16 cellular contexts compared by ENCODE assay signal in genomic region chr5:135072357-135073247, GRCh38. TPM values are rescaled to one million over a fixed set of nuclear protein-coding genes. Genes with fewer than 3 reads are reported as not detected.
DNase-seq lines count a peak whose midpoint lies in the region; ATAC-seq and TF ChIP-seq lines count a peak whose summit lies in the region.
"Had no signal": no experiment of that assay in that cellular context is flagged by ENCODE, and none has a peak within 500 bp of the region (broad histone marks: within the 10 kb centered on the region; RNA-seq: fewer than 3 reads in every experiment).

No MANE protein-coding gene starts in this region.

- DNase-seq in cardiac septum (ENCODE audit: low spot score) (peak; percentile 63), right atrium auricular region (ENCODE audit: low spot score) (no peak), RWPE2 (ENCODE audit: low spot score) (peak; percentile 57), islet precursor cell (peak; percentile 53), upper lobe of right lung (peak; percentile 32), NCI-H1105 (lab: John Stamatoyannopoulos, UW) (no peak)
- DNase-seq in activated CD8-positive, alpha-beta memory T cell treated with anti-CD3 and anti-CD28 coated beads, Interleukin-2, amount 10 ng/mL, durations not matched to agents 7 days and 5 days = no peak
- DNase-seq in activated CD4-positive, alpha-beta T cell treated with anti-CD3 and anti-CD28 coated beads, Interleukin-2, amount 10 ng/mL, durations not matched to agents 7 days and 5 days = no peak
- DNase-seq: DMS 273 treated with DMSO at 0.1 percent for 48 hours, mesenchymal stem cell, NCI-H526 had no signal

- H3K27ac ChIP-seq in right atrium auricular region (no peak overlapping the region), RWPE2 (ENCODE audit: poor library complexity, severe bottlenecking) (no peak overlapping the region), upper lobe of right lung (no peak overlapping the region)
- H3K27ac ChIP-seq: breast epithelium, RWPE1 had no signal

- no peak overlapping the region for H3K4me3 Mint-ChIP-seq in activated CD8-positive, alpha-beta memory T cell treated with anti-CD3 and anti-CD28 coated beads, Interleukin-2, amount 10 ng/mL, durations not matched to agents 7 days and 5 days
- H3K4me3 Mint-ChIP-seq in activated CD4-positive, alpha-beta T cell treated with anti-CD3 and anti-CD28 coated beads, Interleukin-2, amount 10 ng/mL, durations not matched to agents 7 days and 5 days = no peak overlapping the region
- H3K4me3 Mint-ChIP-seq: activated naive CD8-positive, alpha-beta T cell; stimulated activated naive CD8-positive, alpha-beta T cell treated with anti-CD3 and anti-CD28 coated beads, Interleukin-15, Interleukin-2, amounts not matched to agents 100 ng/mL and 50 ng/mL, for 24 hours; T-helper 1 cell treated with Interleukin-12 subunit alpha and Interleukin-12 subunit beta and Interleukin-4 antibody, amounts not matched to agents 30 μg/mL and 1 μg/mL, for 36 hours had no signal

- TF ChIP-seq CTCF in right atrium auricular region (IDR thresholded peaks at IDR 0.05) (no peak), RWPE2 (IDR thresholded peaks at IDR 0.05; ENCODE audit: poor library complexity, severe bottlenecking) (no peak), upper lobe of right lung (IDR thresholded peaks at IDR 0.05) (no peak)

- no peak overlapping the region for H3K27ac Mint-ChIP-seq in activated CD8-positive, alpha-beta memory T cell treated with anti-CD3 and anti-CD28 coated beads, Interleukin-2, amount 10 ng/mL, durations not matched to agents 7 days and 5 days
- H3K27ac Mint-ChIP-seq in activated CD4-positive, alpha-beta T cell treated with anti-CD3 and anti-CD28 coated beads, Interleukin-2, amount 10 ng/mL, durations not matched to agents 7 days and 5 days = no peak overlapping the region
- H3K27ac Mint-ChIP-seq: activated naive CD8-positive, alpha-beta T cell; stimulated activated naive CD8-positive, alpha-beta T cell treated with anti-CD3 and anti-CD28 coated beads, Interleukin-15, Interleukin-2, amounts not matched to agents 100 ng/mL and 50 ng/mL, for 24 hours; T-helper 1 cell treated with Interleukin-12 subunit alpha and Interleukin-12 subunit beta and Interleukin-4 antibody, amounts not matched to agents 30 μg/mL and 1 μg/mL, for 36 hours had no signal

- ATAC-seq in RWPE2 (ENCODE audit: low read depth) (no peak), upper lobe of right lung (no peak)
- no peak for ATAC-seq in activated CD8-positive, alpha-beta memory T cell treated with anti-CD3 and anti-CD28 coated beads, Interleukin-2, amount 10 ng/mL, durations not matched to agents 7 days and 5 days

- POLR2A ChIA-PET in activated CD4-positive, alpha-beta T cell treated with anti-CD3 and anti-CD28 coated beads, Interleukin-2, amount 10 ng/mL, durations not matched to agents 7 days and 5 days (lab: Charles Lee) = no interaction called here

- CTCF ChIA-PET in activated CD8-positive, alpha-beta memory T cell treated with anti-CD3 and anti-CD28 coated beads, Interleukin-2, amount 10 ng/mL, durations not matched to agents 7 days and 5 days (lab: Charles Lee) = no interaction called here
- CTCF ChIA-PET in activated CD4-positive, alpha-beta T cell treated with anti-CD3 and anti-CD28 coated beads, Interleukin-2, amount 10 ng/mL, durations not matched to agents 7 days and 5 days (lab: Charles Lee) = no interaction called here

- H3K4me1 Mint-ChIP-seq in activated CD8-positive, alpha-beta memory T cell treated with anti-CD3 and anti-CD28 coated beads, Interleukin-2, amount 10 ng/mL, durations not matched to agents 7 days and 5 days = no peaks in the 10 kb centered on the region
- H3K4me1 Mint-ChIP-seq in activated CD4-positive, alpha-beta T cell treated with anti-CD3 and anti-CD28 coated beads, Interleukin-2, amount 10 ng/mL, durations not matched to agents 7 days and 5 days = no peaks in the 10 kb centered on the region

- intact Hi-C loops in cardiac septum (cut with DNase I) (no loop called here), upper lobe of right lung (cut with DNase I) (no loop called here)

- no peaks in the 10 kb centered on the region for H3K36me3 Mint-ChIP-seq in activated CD8-positive, alpha-beta memory T cell treated with anti-CD3 and anti-CD28 coated beads, Interleukin-2, amount 10 ng/mL, durations not matched to agents 7 days and 5 days
- no peaks in the 10 kb centered on the region for H3K36me3 Mint-ChIP-seq in activated CD4-positive, alpha-beta T cell treated with anti-CD3 and anti-CD28 coated beads, Interleukin-2, amount 10 ng/mL, durations not matched to agents 7 days and 5 days (ENCODE audit: low read depth)
- H3K36me3 Mint-ChIP-seq: activated naive CD8-positive, alpha-beta T cell had no signal

- H3K27me3 ChIP-seq in right atrium auricular region = no peaks in the 10 kb centered on the region
- H3K27me3 ChIP-seq in RWPE2 (ENCODE audit: insufficient read depth, poor library complexity, severe bottlenecking) = no peaks in the 10 kb centered on the region
- H3K27me3 ChIP-seq in upper lobe of right lung = peaks cover 12% of the 10 kb centered on the region
- H3K27me3 ChIP-seq: breast epithelium had no signal

- H3K9me3 Mint-ChIP-seq in activated CD8-positive, alpha-beta memory T cell treated with anti-CD3 and anti-CD28 coated beads, Interleukin-2, amount 10 ng/mL, durations not matched to agents 7 days and 5 days (ENCODE audit: low read depth) = no peaks in the 10 kb centered on the region
- no peaks in the 10 kb centered on the region for H3K9me3 Mint-ChIP-seq in activated CD4-positive, alpha-beta T cell treated with anti-CD3 and anti-CD28 coated beads, Interleukin-2, amount 10 ng/mL, durations not matched to agents 7 days and 5 days
- H3K9me3 Mint-ChIP-seq: stimulated activated naive CD8-positive, alpha-beta T cell treated with anti-CD3 and anti-CD28 coated beads, Interleukin-15, Interleukin-2, amounts not matched to agents 100 ng/mL and 50 ng/mL, for 24 hours; T-helper 1 cell treated with Interleukin-12 subunit alpha and Interleukin-12 subunit beta and Interleukin-4 antibody, amounts not matched to agents 30 μg/mL and 1 μg/mL, for 36 hours had no signal

- no peaks in the 10 kb centered on the region for H3K36me3 ChIP-seq in right atrium auricular region
- H3K36me3 ChIP-seq in RWPE2 (ENCODE audit: low read depth) = no peaks in the 10 kb centered on the region
- no peaks in the 10 kb centered on the region for H3K36me3 ChIP-seq in upper lobe of right lung
- H3K36me3 ChIP-seq: breast epithelium had no signal

- H3K4me3 ChIP-seq in right atrium auricular region = no peak overlapping the region
- no peak overlapping the region for H3K4me3 ChIP-seq in RWPE2 (ENCODE audit: severe bottlenecking)
- no peak overlapping the region for H3K4me3 ChIP-seq in upper lobe of right lung
- H3K4me3 ChIP-seq: breast epithelium had no signal

- H3K9me3 ChIP-seq in right atrium auricular region (no peaks in the 10 kb centered on the region), RWPE2 (ENCODE audit: severe bottlenecking) (no peaks in the 10 kb centered on the region), upper lobe of right lung (no peaks in the 10 kb centered on the region)
- H3K9me3 ChIP-seq: breast epithelium had no signal

- H3K4me1 ChIP-seq in right atrium auricular region = no peaks in the 10 kb centered on the region
- H3K4me1 ChIP-seq in RWPE2 (ENCODE audit: insufficient read depth, poor library complexity, severe bottlenecking) = no peaks in the 10 kb centered on the region
- H3K4me1 ChIP-seq in upper lobe of right lung = no peaks in the 10 kb centered on the region
- H3K4me1 ChIP-seq: breast epithelium had no signal

- H3K27me3 Mint-ChIP-seq in activated CD8-positive, alpha-beta memory T cell treated with anti-CD3 and anti-CD28 coated beads, Interleukin-2, amount 10 ng/mL, durations not matched to agents 7 days and 5 days = peaks cover 12% of the 10 kb centered on the region
- H3K27me3 Mint-ChIP-seq in activated CD4-positive, alpha-beta T cell treated with anti-CD3 and anti-CD28 coated beads, Interleukin-2, amount 10 ng/mL, durations not matched to agents 7 days and 5 days = peaks cover 2% of the 10 kb centered on the region
- H3K27me3 Mint-ChIP-seq: activated naive CD8-positive, alpha-beta T cell had no signal

RNA-seq across cellular contexts. Expression of gene PITX1, which starts 38.6 kb away (rescaled TPM):
- 0.83 TPM for total RNA-seq in cardiac septum
- not detected for total RNA-seq in right atrium auricular region
- total RNA-seq in upper lobe of right lung = not detected
- under 1 TPM in 1 of 2 experiments, not detected in 1; 0.14 TPM for total RNA-seq in activated CD8-positive, alpha-beta memory T cell treated with anti-CD3 and anti-CD28 coated beads, Interleukin-2, amount 10 ng/mL, durations not matched to agents 7 days and 5 days
- total RNA-seq in activated CD4-positive, alpha-beta T cell treated with anti-CD3 and anti-CD28 coated beads, Interleukin-2, amount 10 ng/mL, durations not matched to agents 7 days and 5 days = not detected

Comparison
In these comparisons a context has a peak if more than half of its experiments do, and no peak if none do; other contexts are left out.
1. DNase-seq: peak in cardiac septum (single experiment), RWPE2 (single experiment), islet precursor cell (single experiment) and upper lobe of right lung (single experiment); none in right atrium auricular region (single experiment), activated CD8-positive, alpha-beta memory T cell treated with anti-CD3 and anti-CD28 coated beads, Interleukin-2, amount 10 ng/mL, durations not matched to agents 7 days and 5 days (single experiment), NCI-H1105 (single experiment) and activated CD4-positive, alpha-beta T cell treated with anti-CD3 and anti-CD28 coated beads, Interleukin-2, amount 10 ng/mL, durations not matched to agents 7 days and 5 days (single experiment).